ENCODE assay signal across 1 cellular context in the genomic region with DNA sequence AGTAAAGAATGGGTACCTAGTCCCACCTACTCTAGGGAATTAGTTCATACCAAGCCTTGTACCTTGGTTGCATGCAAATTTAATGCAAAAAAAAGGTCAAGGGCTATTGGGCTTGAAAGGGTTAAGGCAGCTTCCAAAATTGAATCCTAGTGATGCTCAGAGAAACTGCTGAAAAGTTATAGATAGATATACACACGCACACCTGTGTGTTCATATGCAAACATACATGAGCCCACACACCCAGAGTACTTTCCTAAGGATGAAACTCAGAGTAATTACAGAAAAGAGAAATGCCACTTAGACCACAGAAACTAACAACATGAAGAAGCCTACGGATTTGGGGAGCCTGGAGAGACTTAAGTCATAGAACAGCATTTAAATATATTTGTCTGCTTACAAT.
TF ChIP-seq lines count a peak whose summit lies in the region.

No MANE protein-coding gene starts in this region.

TF ChIP-seq in GM23338, 12 proteins besides CTCF, POLR2A, EP300 and RAD21 (continued from another document):
- TF ChIP-seq, protein P1, sequence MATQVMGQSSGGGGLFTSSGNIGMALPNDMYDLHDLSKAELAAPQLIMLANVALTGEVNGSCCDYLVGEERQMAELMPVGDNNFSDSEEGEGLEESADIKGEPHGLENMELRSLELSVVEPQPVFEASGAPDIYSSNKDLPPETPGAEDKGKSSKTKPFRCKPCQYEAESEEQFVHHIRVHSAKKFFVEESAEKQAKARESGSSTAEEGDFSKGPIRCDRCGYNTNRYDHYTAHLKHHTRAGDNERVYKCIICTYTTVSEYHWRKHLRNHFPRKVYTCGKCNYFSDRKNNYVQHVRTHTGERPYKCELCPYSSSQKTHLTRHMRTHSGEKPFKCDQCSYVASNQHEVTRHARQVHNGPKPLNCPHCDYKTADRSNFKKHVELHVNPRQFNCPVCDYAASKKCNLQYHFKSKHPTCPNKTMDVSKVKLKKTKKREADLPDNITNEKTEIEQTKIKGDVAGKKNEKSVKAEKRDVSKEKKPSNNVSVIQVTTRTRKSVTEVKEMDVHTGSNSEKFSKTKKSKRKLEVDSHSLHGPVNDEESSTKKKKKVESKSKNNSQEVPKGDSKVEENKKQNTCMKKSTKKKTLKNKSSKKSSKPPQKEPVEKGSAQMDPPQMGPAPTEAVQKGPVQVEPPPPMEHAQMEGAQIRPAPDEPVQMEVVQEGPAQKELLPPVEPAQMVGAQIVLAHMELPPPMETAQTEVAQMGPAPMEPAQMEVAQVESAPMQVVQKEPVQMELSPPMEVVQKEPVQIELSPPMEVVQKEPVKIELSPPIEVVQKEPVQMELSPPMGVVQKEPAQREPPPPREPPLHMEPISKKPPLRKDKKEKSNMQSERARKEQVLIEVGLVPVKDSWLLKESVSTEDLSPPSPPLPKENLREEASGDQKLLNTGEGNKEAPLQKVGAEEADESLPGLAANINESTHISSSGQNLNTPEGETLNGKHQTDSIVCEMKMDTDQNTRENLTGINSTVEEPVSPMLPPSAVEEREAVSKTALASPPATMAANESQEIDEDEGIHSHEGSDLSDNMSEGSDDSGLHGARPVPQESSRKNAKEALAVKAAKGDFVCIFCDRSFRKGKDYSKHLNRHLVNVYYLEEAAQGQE (IDR thresholded peaks at IDR 0.05; ENCODE audit: unreplicated experiment): no peak
- TF ChIP-seq STAT1 (IDR thresholded peaks at IDR 0.05; ENCODE audit: unreplicated experiment): no peak
- no peak for TF ChIP-seq EZH2phosphoT487 (IDR thresholded peaks at IDR 0.05; ENCODE audit: unreplicated experiment)
